Comparison of ENCODE assay signal across 1 cellular context in genomic region chr14:30874120-30874998, GRCh38.
TF ChIP-seq lines count a peak whose summit lies in the region.

TSS of gene COCH (plus strand) at chr14:30874559. CDS start at chr14:30874939, 380 bp downstream.

TF ChIP-seq in K562, 482 proteins besides CTCF, POLR2A, EP300 and RAD21 (continued from another document and continues in another):
- no peak for TF ChIP-seq ZNF512 (tag; IDR thresholded peaks at IDR 0.05)
- no peak for TF ChIP-seq PHTF2 (CRISPR knock-in tag; IDR thresholded peaks at IDR 0.05)
- TF ChIP-seq CHCHD3 (CRISPR knock-in tag; IDR thresholded peaks at IDR 0.05): no peak
- no peak for TF ChIP-seq ZNF699 (CRISPR knock-in tag; IDR thresholded peaks at IDR 0.05; ENCODE audit: insufficient replicate concordance)
- no peak for TF ChIP-seq NCOA4 (IDR thresholded peaks at IDR 0.05; ENCODE audit: partially characterized antibody)
- peak; percentile 59 for TF ChIP-seq CTBP1 (IDR thresholded peaks at IDR 0.05; ENCODE audit: borderline replicate concordance)
- TF ChIP-seq TBL1XR1 (IDR thresholded peaks at IDR 0.05; ENCODE audit: low read length in 2 of 2): no peak
- no peak for TF ChIP-seq SAFB2 (IDR thresholded peaks at IDR 0.05; ENCODE audit: borderline replicate concordance, low read depth, low read length, severe bottlenecking)
- TF ChIP-seq YBX1 (IDR thresholded peaks at IDR 0.05): no peak
- TF ChIP-seq JUNB (CRISPR knock-in tag; conservative IDR thresholded peaks at IDR 0.05): no peak
- no peak for TF ChIP-seq ZNF282 (CRISPR knock-in tag; IDR thresholded peaks at IDR 0.05)
- TF ChIP-seq EGR1 (conservative IDR thresholded peaks at IDR 0.05): peak; percentile 54
- TF ChIP-seq NCOA2 (IDR thresholded peaks at IDR 0.05; ENCODE audit: partially characterized antibody in 2 of 2): no peak
- TF ChIP-seq ZBTB2 (IDR thresholded peaks at IDR 0.05): 0 out of 2 replicates have a peak, but pooled peaks have one; percentile 29
- no peak for TF ChIP-seq ZNF134 (CRISPR knock-in tag; conservative IDR thresholded peaks at IDR 0.05)
- TF ChIP-seq HINFP (tag; conservative IDR thresholded peaks at IDR 0.05; ENCODE audit: low read depth): no peak
- TF ChIP-seq MXI1 (IDR thresholded peaks at IDR 0.05; ENCODE audit: low read depth, low read length): no peak
- TF ChIP-seq SIN3B (IDR thresholded peaks at IDR 0.05; ENCODE audit: low read depth): 0 out of 2 replicates have a peak, but pooled peaks have one; percentile 30
- no peak for TF ChIP-seq NEUROD1 (IDR thresholded peaks at IDR 0.05; ENCODE audit: borderline replicate concordance, low read depth, low read length, partially characterized antibody)
- TF ChIP-seq KAT7 (CRISPR knock-in tag; IDR thresholded peaks at IDR 0.05; ENCODE audit: borderline replicate concordance): no peak
- no peak for TF ChIP-seq EZH2 (IDR thresholded peaks at IDR 0.05; ENCODE audit: borderline replicate concordance, low read depth, low read length)
- no peak for TF ChIP-seq EHMT2 (IDR thresholded peaks at IDR 0.05)
- TF ChIP-seq FIP1L1 (IDR thresholded peaks at IDR 0.05; ENCODE audit: low read depth, low read length, poor library complexity, severe bottlenecking): peak; percentile 49
- TF ChIP-seq MLLT1 (IDR thresholded peaks at IDR 0.05): peak in 1 of 2 experiments; percentile 75; a peak in 2 of 4 replicates
- no peak for TF ChIP-seq TCF3 (CRISPR knock-in tag; IDR thresholded peaks at IDR 0.05)
- TF ChIP-seq POLR2H (tag; IDR thresholded peaks at IDR 0.05; ENCODE audit: low read depth): peak; percentile 31
- TF ChIP-seq CBX1 (IDR thresholded peaks at IDR 0.05; ENCODE audit: low read depth): no peak; the same call in 1 of the 2 replicates
- TF ChIP-seq ZNF184 (CRISPR knock-in tag; IDR thresholded peaks at IDR 0.05): no peak
- no peak; the same call in 1 of the 2 replicates for TF ChIP-seq ERF (CRISPR knock-in tag; IDR thresholded peaks at IDR 0.05)
- TF ChIP-seq ZNF143 (CRISPR knock-in tag; IDR thresholded peaks at IDR 0.05): no peak
- peak; percentile 28 to 85; a peak in 1 of 4 replicates for TF ChIP-seq UBTF (IDR thresholded peaks at IDR 0.05; ENCODE audit: borderline replicate concordance in 1 of 2, low read depth in 2 of 2, low read length in 2 of 2)
- TF ChIP-seq ZNF766 (CRISPR knock-in tag; conservative IDR thresholded peaks at IDR 0.05): no peak
- TF ChIP-seq ATF7 (IDR thresholded peaks at IDR 0.05): peak; percentile 30; the same call in 1 of the 2 replicates
- TF ChIP-seq MIER1 (IDR thresholded peaks at IDR 0.05; ENCODE audit: low read depth): no peak
- TF ChIP-seq PRMT5 (CRISPR knock-in tag; IDR thresholded peaks at IDR 0.05): no peak
- TF ChIP-seq NCOA1 (IDR thresholded peaks at IDR 0.05; ENCODE audit: low read depth): no peak
- TF ChIP-seq SFPQ (IDR thresholded peaks at IDR 0.05; ENCODE audit: low read depth, low read length): no peak
- no peak for TF ChIP-seq CREBBP (IDR thresholded peaks at IDR 0.05; ENCODE audit: low read depth, low read length)
- no peak for TF ChIP-seq TOE1 (IDR thresholded peaks at IDR 0.05; ENCODE audit: borderline replicate concordance)
- TF ChIP-seq TOE1 (CRISPR knock-in tag; IDR thresholded peaks at IDR 0.05; ENCODE audit: borderline replicate concordance, low read depth): no peak
- TF ChIP-seq EWSR1 (IDR thresholded peaks at IDR 0.05; ENCODE audit: borderline replicate concordance, low read depth, partially characterized antibody): no peak
- TF ChIP-seq KHSRP (IDR thresholded peaks at IDR 0.05): no peak
- TF ChIP-seq ZNF175 (CRISPR knock-in tag; IDR thresholded peaks at IDR 0.05; ENCODE audit: low read depth): 0 out of 2 replicates have a peak, but pooled peaks have one; percentile 2
- no peak for TF ChIP-seq ZNF778 (CRISPR knock-in tag; IDR thresholded peaks at IDR 0.05)
- TF ChIP-seq ZNF445 (CRISPR knock-in tag; IDR thresholded peaks at IDR 0.05; ENCODE audit: low read depth): no peak
- TF ChIP-seq OTX1 (CRISPR knock-in tag; IDR thresholded peaks at IDR 0.05): no peak
- peak; percentile 61 for TF ChIP-seq POLR2AphosphoS5 (IDR thresholded peaks at IDR 0.05; ENCODE audit: control insufficient read depth, insufficient read depth, low read depth, low read length)
- TF ChIP-seq HLTF (IDR thresholded peaks at IDR 0.05): no peak
- TF ChIP-seq RBM15 (IDR thresholded peaks at IDR 0.05; ENCODE audit: insufficient read depth, low read length): no peak
- no peak for TF ChIP-seq TCF15 (CRISPR knock-in tag; IDR thresholded peaks at IDR 0.05)
- TF ChIP-seq ZNF140 (CRISPR knock-in tag; IDR thresholded peaks at IDR 0.05): no peak
- TF ChIP-seq CHD1 (IDR thresholded peaks at IDR 0.05; ENCODE audit: low read length): no peak
- TF ChIP-seq EP400 (IDR thresholded peaks at IDR 0.05): peak; percentile 48; the same call in 1 of the 2 replicates
- no peak for TF ChIP-seq ZNF586 (CRISPR knock-in tag; conservative IDR thresholded peaks at IDR 0.05)
- TF ChIP-seq FUS (optimal IDR thresholded peaks at IDR 0.05; ENCODE audit: low read depth, low read length): no peak
- no peak for TF ChIP-seq ZKSCAN8 (CRISPR knock-in tag; IDR thresholded peaks at IDR 0.05)
- no peak for TF ChIP-seq MTA1 (IDR thresholded peaks at IDR 0.05; ENCODE audit: borderline replicate concordance)
- no peak for TF ChIP-seq C11orf30 (IDR thresholded peaks at IDR 0.05; ENCODE audit: low read depth)
- TF ChIP-seq KLF10 (CRISPR knock-in tag; IDR thresholded peaks at IDR 0.05): no peak
- TF ChIP-seq ZNF740 (CRISPR knock-in tag; IDR thresholded peaks at IDR 0.05): no peak
- TF ChIP-seq ZNF740 (tag; IDR thresholded peaks at IDR 0.05): no peak
- no peak for TF ChIP-seq ETV1 (tag; conservative IDR thresholded peaks at IDR 0.05; ENCODE audit: low read depth)
- TF ChIP-seq ZNF277 (CRISPR knock-in tag; IDR thresholded peaks at IDR 0.05; ENCODE audit: borderline replicate concordance): no peak
- no peak for TF ChIP-seq SMAD1 (IDR thresholded peaks at IDR 0.05; ENCODE audit: low read depth, low read length, partially characterized antibody)
- no peak for TF ChIP-seq PYGO2 (tag; IDR thresholded peaks at IDR 0.05)
- TF ChIP-seq GTF2A2 (tag; IDR thresholded peaks at IDR 0.05): no peak
- TF ChIP-seq ZNF551 (CRISPR knock-in tag; IDR thresholded peaks at IDR 0.05): no peak
- TF ChIP-seq RNF2 (IDR thresholded peaks at IDR 0.05): no peak; the same call in 1 of the 2 replicates
